In the genomic region with DNA sequence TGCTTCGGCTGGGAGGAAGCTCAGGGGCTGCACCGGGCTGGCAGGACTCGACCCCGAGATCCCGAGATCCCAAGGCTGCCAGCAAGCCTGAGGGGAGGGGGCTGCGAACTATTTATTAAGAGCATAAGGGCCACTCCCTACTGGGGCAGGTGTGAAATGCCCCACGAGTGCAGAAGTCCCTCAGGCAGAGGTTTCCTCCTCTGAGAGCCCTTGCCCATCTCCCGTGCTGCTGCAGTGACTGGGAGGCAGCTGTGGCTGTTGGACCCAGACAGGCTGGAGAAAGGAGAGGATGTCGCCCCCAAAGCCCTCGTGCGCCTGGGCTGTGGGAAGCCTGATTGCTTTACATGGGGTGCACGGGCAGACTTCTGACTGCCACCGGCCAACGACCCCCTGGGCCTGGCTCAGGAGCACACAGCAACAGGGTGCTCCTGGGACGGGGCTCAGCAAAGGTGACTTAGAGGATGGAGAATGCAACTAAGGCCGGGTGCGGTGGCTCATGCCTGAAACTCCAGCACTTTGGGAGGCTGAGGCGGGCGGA, we compare ENCODE assay signal across 15 cellular contexts. TPM values are rescaled to one million over a fixed set of nuclear protein-coding genes. Genes with fewer than 3 reads are reported as not detected.
A peak's percentile ranks its signal among the peaks of the same experiment; 100 is the strongest.
DNase-seq lines count a peak whose midpoint lies in the region; ATAC-seq, FAIRE-seq and TF ChIP-seq lines count a peak whose summit lies in the region.
"Had no signal": no experiment of that assay in that cellular context is flagged by ENCODE, and none has a peak within 500 bp of the region (broad histone marks: within the 10 kb centered on the region; RNA-seq: fewer than 3 reads in every experiment).

No MANE protein-coding gene starts in this region.

- no peak overlapping the region for H3K4me3 ChIP-seq in GM12878
- H3K4me3 ChIP-seq in colonic mucosa = no peak overlapping the region
- H3K4me3 ChIP-seq: gastrocnemius medialis had no signal

- H4K20me1 ChIP-seq in GM12878 (ENCODE audit: control insufficient read depth, insufficient read depth) = no peaks in the 10 kb centered on the region

- H3K79me2 ChIP-seq in GM12878 (ENCODE audit: control insufficient read depth, insufficient read depth, low read length) = no peaks in the 10 kb centered on the region

- TF ChIP-seq EP300 in GM12878 (IDR thresholded peaks at IDR 0.05; ENCODE audit: borderline replicate concordance in 1 of 2, control insufficient read depth in 1 of 2, low read depth in 2 of 2, low read length in 2 of 2) = no peak

- TF ChIP-seq CTCF in GM12878 (IDR thresholded peaks at IDR 0.05 in 2 of 3, conservative IDR thresholded peaks at IDR 0.05 in 1 of 3; ENCODE audit: control insufficient read depth in 2 of 3, extremely low read depth in 1 of 3, insufficient read depth in 1 of 3, low read depth in 3 of 3, low read length in 3 of 3) = no peak
- no peak for TF ChIP-seq CTCF in colonic mucosa (IDR thresholded peaks at IDR 0.05)

- in situ Hi-C loops in GM12878 (cut with MboI) = no loop called here

- RAD21 ChIA-PET in GM12878 (lab: Charles Lee; ENCODE audit: unreplicated experiment) = interaction anchor here (0.8 to 2.0 kb wide), 3 partner anchors 15 to 38 kb away, joined by 4 to 6 read pairs (median 4); no protein-coding TSS in a partner anchor

- H3K9me3 ChIP-seq in KOPT-K1 (ENCODE audit: insufficient read depth, low read length, poor library complexity, severe bottlenecking) = no peaks in the 10 kb centered on the region
- H3K9me3 ChIP-seq in GM12878 (replicated peaks; ENCODE audit: control insufficient read depth, insufficient read depth, low read length) = no peaks in the 10 kb centered on the region
- no peaks in the 10 kb centered on the region for H3K9me3 ChIP-seq in colonic mucosa
- H3K9me3 ChIP-seq: gastrocnemius medialis had no signal

- no peak for FAIRE-seq in GM12878 (lab: Jason Lieb, UNC)

- no TSS peak for BruUV-seq in GM12878 (replicated peaks; lab: Mats Ljungman, UMichigan)

- no peaks in the 10 kb centered on the region for H3K9me3 Mint-ChIP-seq in activated CD8-positive, alpha-beta memory T cell treated with anti-CD3 and anti-CD28 coated beads, Interleukin-2, amount 10 ng/mL, durations not matched to agents 7 days and 5 days (ENCODE audit: low read depth)
- H3K9me3 Mint-ChIP-seq in stimulated activated memory B cell treated with anti-CD40 and anti-IgM and Interleukin-4, amounts not matched to agents 10 μg/mL and 1 μg/mL and 100 μg/mL, for 72 hours = no peaks in the 10 kb centered on the region

- POLR2A ChIA-PET in GM12878 (lab: Charles Lee) = no interaction called here

- H3K4me1 ChIP-seq in GM12878 (ENCODE audit: control insufficient read depth, insufficient read depth, low read length) = peaks cover 17% of the 10 kb centered on the region
- no peaks in the 10 kb centered on the region for H3K4me1 ChIP-seq in colonic mucosa
- H3K4me1 ChIP-seq: gastrocnemius medialis had no signal

- peak overlapping the region; percentile 94 for H3K27ac ChIP-seq in KOPT-K1 (ENCODE audit: low read depth, low read length, poor library complexity, severe bottlenecking)
- H3K27ac ChIP-seq in GM12878 (ENCODE audit: control insufficient read depth, insufficient read depth) = peak overlapping the region; percentile 55; the same call in 1 of the 2 replicates
- no peak overlapping the region for H3K27ac ChIP-seq in colonic mucosa
- H3K27ac ChIP-seq: gastrocnemius medialis had no signal

- intact Hi-C loops in GM12878 (cut with micrococcal nuclease; ENCODE audit: unreplicated experiment) = no loop called here
- intact Hi-C loops in colonic mucosa (cut with DNase I) = no loop called here

- WGBS in GM12878 (ENCODE audit: insufficient coverage, insufficient replicate concordance, low lambda C conversion rate, missing lambda C conversion rate) = 87% methylated on average over 19 of the region's 19 CpGs

- H3K36me3 ChIP-seq in KOPT-K1 (ENCODE audit: insufficient read depth, low read length) (peaks cover 67% of the 10 kb centered on the region), GM12878 (ENCODE audit: control insufficient read depth in 2 of 2, insufficient read depth in 2 of 2, low read length in 1 of 2) (peaks cover 6 to 10% of the 10 kb centered on the region in 2 experiments; a peak in 3 of 4 replicates), colonic mucosa (no peaks in the 10 kb centered on the region)
- H3K36me3 ChIP-seq: gastrocnemius medialis had no signal

- no peak overlapping the region for H2AFZ ChIP-seq in GM12878 (ENCODE audit: control insufficient read depth, low read depth, low read length)

- H3K9ac ChIP-seq in GM12878 (ENCODE audit: control insufficient read depth, insufficient read depth, low read length) = no peak overlapping the region
- no peak overlapping the region for H3K9ac ChIP-seq in colonic mucosa (ENCODE audit: low read depth in 2 of 2, low read length in 2 of 2)

- H3K4me2 ChIP-seq in GM12878 (ENCODE audit: control insufficient read depth, insufficient read depth) = 0 out of 2 replicates have a peak overlapping the region, but pooled peaks have one; percentile 26

- H3K27ac Mint-ChIP-seq in activated CD8-positive, alpha-beta memory T cell treated with anti-CD3 and anti-CD28 coated beads, Interleukin-2, amount 10 ng/mL, durations not matched to agents 7 days and 5 days = peak overlapping the region; percentile 91
- H3K27ac Mint-ChIP-seq in stimulated activated memory B cell treated with anti-CD40 and anti-IgM and Interleukin-4, amounts not matched to agents 10 μg/mL and 1 μg/mL and 100 μg/mL, for 72 hours = peak overlapping the region; percentile 79

- H3K27me3 ChIP-seq in GM12878 (replicated peaks in 1 of 2; ENCODE audit: control insufficient read depth in 2 of 2, insufficient read depth in 2 of 2, low read length in 1 of 2) (no peaks in the 10 kb centered on the region), colonic mucosa (no peaks in the 10 kb centered on the region)
- H3K27me3 ChIP-seq: gastrocnemius medialis had no signal

- peak; percentile 35 for ATAC-seq in activated CD8-positive, alpha-beta memory T cell treated with anti-CD3 and anti-CD28 coated beads, Interleukin-2, amount 10 ng/mL, durations not matched to agents 7 days and 5 days
- ATAC-seq in GM12878 (peak; percentile 25), GM21717 (IDR thresholded peaks at IDR 0.05; ENCODE audit: unreplicated experiment) (no peak)
- no peak for ATAC-seq in stimulated activated memory B cell treated with anti-CD40 and anti-IgM and Interleukin-4, amounts not matched to agents 10 μg/mL and 1 μg/mL and 100 μg/mL, for 72 hours
- ATAC-seq: gastrocnemius medialis had no signal

- TF ChIP-seq RAD21 in GM12878 (IDR thresholded peaks at IDR 0.05; ENCODE audit: insufficient read depth, low read depth, low read length) = no peak

- no peak for DNase-seq in activated CD8-positive, alpha-beta memory T cell treated with anti-CD3 and anti-CD28 coated beads, Interleukin-2, amount 10 ng/mL, durations not matched to agents 7 days and 5 days
- no peak for DNase-seq in activated CD8-positive, alpha-beta memory T cell treated with anti-CD3 and anti-CD28 coated beads for 24 hours
- no peak for DNase-seq in GM12878 (ENCODE audit: low read depth, low spot score)
- DNase-seq in NCI-H146 treated with DMSO at 0.1 percent for 48 hours (lab: John Stamatoyannopoulos, UW; ENCODE audit: unreplicated experiment) = no peak
- DNase-seq in colonic mucosa = no peak
- DNase-seq: ACHN, DMS 273 treated with DMSO at 0.1 percent for 48 hours, gastrocnemius medialis, NCI-H1092, NCI-H226, occipital lobe, WERI-Rb-1 had no signal

- peaks cover 71% of the 10 kb centered on the region for H3K4me1 Mint-ChIP-seq in activated CD8-positive, alpha-beta memory T cell treated with anti-CD3 and anti-CD28 coated beads, Interleukin-2, amount 10 ng/mL, durations not matched to agents 7 days and 5 days
- peaks cover 38% of the 10 kb centered on the region for H3K4me1 Mint-ChIP-seq in stimulated activated memory B cell treated with anti-CD40 and anti-IgM and Interleukin-4, amounts not matched to agents 10 μg/mL and 1 μg/mL and 100 μg/mL, for 72 hours

- TF ChIP-seq POLR2A in GM12878 (IDR thresholded peaks at IDR 0.05; ENCODE audit: low read depth, low read length) = no peak

- SMC1A ChIA-PET in GM12878 (lab: Charles Lee; ENCODE audit: uncharacterized antibody, unreplicated experiment) = interaction anchor here (0.9 to 1.6 kb wide), 2 partner anchors 17 to 25 kb away, joined by 3 read pairs; no protein-coding TSS in a partner anchor

- CTCF ChIA-PET in activated CD8-positive, alpha-beta memory T cell treated with anti-CD3 and anti-CD28 coated beads, Interleukin-2, amount 10 ng/mL, durations not matched to agents 7 days and 5 days (lab: Charles Lee) = interaction anchor here (0.7 to 1.5 kb wide), 6 partner anchors 10 to 296 kb away, joined by 3 to 5 read pairs (median 3); no protein-coding TSS in a partner anchor
- CTCF ChIA-PET in GM12878 (lab: Yijun Ruan, JAX) = interaction anchor here (0.8 to 1.1 kb wide), 2 partner anchors 13 to 14 kb away, joined by 3 read pairs; no protein-coding TSS in a partner anchor

- H3K4me3 Mint-ChIP-seq in activated CD8-positive, alpha-beta memory T cell treated with anti-CD3 and anti-CD28 coated beads, Interleukin-2, amount 10 ng/mL, durations not matched to agents 7 days and 5 days = peak overlapping the region; percentile 18
- H3K4me3 Mint-ChIP-seq in stimulated activated memory B cell treated with anti-CD40 and anti-IgM and Interleukin-4, amounts not matched to agents 10 μg/mL and 1 μg/mL and 100 μg/mL, for 72 hours = no peak overlapping the region

- no peaks in the 10 kb centered on the region for H3K27me3 Mint-ChIP-seq in activated CD8-positive, alpha-beta memory T cell treated with anti-CD3 and anti-CD28 coated beads, Interleukin-2, amount 10 ng/mL, durations not matched to agents 7 days and 5 days
- no peaks in the 10 kb centered on the region for H3K27me3 Mint-ChIP-seq in stimulated activated memory B cell treated with anti-CD40 and anti-IgM and Interleukin-4, amounts not matched to agents 10 μg/mL and 1 μg/mL and 100 μg/mL, for 72 hours

- H3K36me3 Mint-ChIP-seq in activated CD8-positive, alpha-beta memory T cell treated with anti-CD3 and anti-CD28 coated beads, Interleukin-2, amount 10 ng/mL, durations not matched to agents 7 days and 5 days = peaks cover 54% of the 10 kb centered on the region
- peaks cover 66% of the 10 kb centered on the region for H3K36me3 Mint-ChIP-seq in stimulated activated memory B cell treated with anti-CD40 and anti-IgM and Interleukin-4, amounts not matched to agents 10 μg/mL and 1 μg/mL and 100 μg/mL, for 72 hours

RNA-seq across cellular contexts. Expression of gene RGS10, which starts 39.8 kb away (rescaled TPM):
- 100 to 1,000 TPM; 103 to 113 TPM for total RNA-seq in activated CD8-positive, alpha-beta memory T cell treated with anti-CD3 and anti-CD28 coated beads, Interleukin-2, amount 10 ng/mL, durations not matched to agents 7 days and 5 days
- 17.2 and 20.2 TPM in 2 replicates for total RNA-seq in GM12878 (2013; cell fraction: nucleolus; rRNA removed)
- 97.4 and 102 TPM in 2 replicates for total RNA-seq in GM12878 (2014; rRNA removed)
- 124 and 131 TPM in 2 replicates for total RNA-seq in GM12878 (2014; rRNA removed; fragmentation: Illumina TruSeq; extraction: Trizol)
- 114 and 128 TPM in 2 replicates for total RNA-seq in GM12878 (2021)
- 113 TPM for polyA plus RNA-seq in GM12878 (2011; ENCODE audit: low read depth)
- 186 and 284 TPM in 2 replicates for polyA plus RNA-seq in GM12878 (2011; rRNA removed)
- polyA plus RNA-seq in GM12878 (2011; cell fraction: cytosol; rRNA removed) = 71.0 and 87.2 TPM in 2 replicates
- polyA plus RNA-seq in GM12878 (2011; cell fraction: nucleus; rRNA removed) = 39.4 and 46.2 TPM in 2 replicates
- polyA plus RNA-seq in GM12878 (2012) = 162 and 180 TPM in 2 replicates
- polyA plus RNA-seq in GM12878 (2014; fragmentation: Illumina TruSeq; extraction: Trizol) = 193 and 226 TPM in 2 replicates
- 100 to 1,000 TPM in 1 of 2 experiments, 10 to 100 TPM in 1; 72.8 to 134 TPM for polyA plus RNA-seq in GM12878 (2014; fragmentation: Nextera tagmentation; extraction: Ambion mirVana)
- polyA plus RNA-seq in GM12878 (2014; rRNA removed) = 134 and 157 TPM in 2 replicates
- 100 to 1,000 TPM; 116 to 123 TPM for polyA plus RNA-seq in GM12878 (2016; fragmentation: Nextera tagmentation; extraction: Ambion mirVana)
- 38.0 and 39.4 TPM in 2 replicates for polyA minus RNA-seq in GM12878 (2011; rRNA and poly(A)+ RNA removed)
- 34.1 and 34.9 TPM in 2 replicates for polyA minus RNA-seq in GM12878 (2011; cell fraction: cytosol; rRNA and poly(A)+ RNA removed)
- 8.6 and 10.7 TPM in 2 replicates for polyA minus RNA-seq in GM12878 (2011; cell fraction: nucleus; rRNA and poly(A)+ RNA removed)
- 10 to 100 TPM; 17.8 to 23.6 TPM for total RNA-seq in colonic mucosa

Comparison
In these comparisons a context has a peak if more than half of its experiments do, and no peak if none do; other contexts are left out.
1. ATAC-seq: peak in activated CD8-positive, alpha-beta memory T cell treated with anti-CD3 and anti-CD28 coated beads, Interleukin-2, amount 10 ng/mL, durations not matched to agents 7 days and 5 days (single experiment) and GM12878 (single experiment); none in stimulated activated memory B cell treated with anti-CD40 and anti-IgM and Interleukin-4, amounts not matched to agents 10 μg/mL and 1 μg/mL and 100 μg/mL, for 72 hours (single experiment) and GM21717 (single experiment).